15 cellular contexts compared by ENCODE assay signal in the genomic region with DNA sequence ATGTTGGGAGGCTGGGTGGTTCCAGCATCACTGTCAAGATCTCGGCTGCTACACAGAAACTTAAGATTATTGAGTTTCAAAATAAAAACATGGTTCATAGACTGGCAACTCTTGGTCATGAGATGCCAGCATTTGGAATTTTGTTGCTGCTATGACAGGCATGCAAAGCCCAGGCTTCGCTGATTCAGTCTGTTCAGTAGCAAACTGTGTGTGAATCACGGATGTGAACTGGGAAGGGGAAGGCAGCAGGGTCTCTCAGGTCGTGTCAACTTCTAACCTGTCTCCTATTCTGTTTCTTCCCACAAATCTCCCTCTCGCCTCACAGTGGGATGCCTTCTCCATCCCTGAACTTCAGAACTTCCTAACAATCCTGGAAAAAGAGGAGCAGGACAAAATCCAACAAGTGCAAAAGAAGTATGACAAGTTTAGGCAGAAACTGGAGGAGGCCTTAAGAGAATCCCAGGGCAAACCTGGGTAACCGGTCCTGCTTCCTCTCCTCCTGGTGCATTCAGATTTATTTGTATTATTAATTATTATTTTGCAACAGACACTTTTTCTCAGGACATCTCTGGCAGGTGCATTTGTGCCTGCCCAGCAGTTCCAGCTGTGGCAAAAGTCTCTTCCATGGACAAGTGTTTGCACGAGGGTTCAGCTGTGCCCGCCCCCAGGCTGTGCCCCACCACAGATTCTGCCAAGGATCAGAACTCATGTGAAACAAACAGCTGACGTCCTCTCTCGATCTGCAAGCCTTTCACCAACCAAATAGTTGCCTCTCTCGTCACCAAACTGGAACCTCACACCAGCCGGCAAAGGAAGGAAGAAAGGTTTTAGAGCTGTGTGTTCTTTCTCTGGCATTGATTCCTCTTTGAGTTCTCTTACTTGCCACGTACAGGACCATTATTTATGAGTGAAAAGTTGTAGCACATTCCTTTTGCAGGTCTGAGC. TPM values are rescaled to one million over a fixed set of nuclear protein-coding genes. Genes with fewer than 3 reads are reported as not detected.
DNase-seq lines count a peak whose midpoint lies in the region; ATAC-seq, FAIRE-seq and TF ChIP-seq lines count a peak whose summit lies in the region.
"Had no signal": no experiment of that assay in that cellular context is flagged by ENCODE, and none has a peak within 500 bp of the region (broad histone marks: within the 10 kb centered on the region; RNA-seq: fewer than 3 reads in every experiment).

No MANE protein-coding gene starts in this region.

- H3K27ac ChIP-seq in CD8-positive, alpha-beta memory T cell (ENCODE audit: low read depth, low read length), result no peak overlapping the region
- H3K27ac ChIP-seq in PC-9, result peak overlapping the region; percentile 44
- no peak overlapping the region for H3K27ac ChIP-seq in neural progenitor cell
- H3K27ac ChIP-seq: heart right ventricle had no signal

- H3K9me3 ChIP-seq in CD8-positive, alpha-beta memory T cell (ENCODE audit: low read length), result no peaks in the 10 kb centered on the region
- H3K9me3 ChIP-seq in PC-9 (ENCODE audit: insufficient read depth, low read depth) (no peaks in the 10 kb centered on the region), neural progenitor cell (ENCODE audit: low read depth) (no peaks in the 10 kb centered on the region)
- H3K9me3 ChIP-seq: BLaER1 treated with 17β-estradiol and CSF1 and Interleukin-3, amounts not matched to agents 10 nM and 100 nM; heart right ventricle had no signal

- peaks cover 20% of the 10 kb centered on the region for H3F3A ChIP-seq in PC-9 (ENCODE audit: insufficient read depth, low read depth)
- no peaks in the 10 kb centered on the region for H3F3A ChIP-seq in neural progenitor cell (ENCODE audit: low read depth)

- H4K20me1 ChIP-seq in PC-9 (ENCODE audit: insufficient read depth), result no peaks in the 10 kb centered on the region
- no peaks in the 10 kb centered on the region for H4K20me1 ChIP-seq in neural progenitor cell (ENCODE audit: low read depth)

- intact Hi-C loops in PC-9 (cut with micrococcal nuclease; ENCODE audit: unreplicated experiment), result no loop called here

- H3K79me2 ChIP-seq in PC-9 (ENCODE audit: low read depth) (no peaks in the 10 kb centered on the region), neural progenitor cell (ENCODE audit: low read depth) (no peaks in the 10 kb centered on the region)

- H3K9ac ChIP-seq in neural progenitor cell, result no peak overlapping the region
- H3K9ac ChIP-seq: BLaER1 treated with 17β-estradiol and CSF1 and Interleukin-3, amounts not matched to agents 10 nM and 100 nM had no signal

- CTCF ChIA-PET in CD8-positive, alpha-beta memory T cell (lab: Charles Lee), result interaction anchor here (0.8 to 19.1 kb wide), 6 partner anchors 27 to 108 kb away, joined by 4 to 503 read pairs (median 13); no protein-coding TSS in a partner anchor
- CTCF ChIA-PET in PC-9 (lab: Charles Lee), result interaction anchor here (0.8 kb wide), 1 partner anchor 26 kb away, joined by 4 read pairs; a partner anchor contains a TSS

- H3K36me3 ChIP-seq in CD8-positive, alpha-beta memory T cell (ENCODE audit: insufficient read depth, low read length), result peaks cover 77% of the 10 kb centered on the region
- H3K36me3 ChIP-seq in PC-9 (ENCODE audit: low read depth) (0 out of 2 replicates have a peak, but pooled peaks cover 6% of the 10 kb centered on the region), bronchial epithelial cell (ENCODE audit: control insufficient read depth, insufficient read depth, low read length) (peaks cover 4% of the 10 kb centered on the region), neural progenitor cell (no peaks in the 10 kb centered on the region)

- H3K36me3 Mint-ChIP-seq in CD8-positive, alpha-beta memory T cell, result peaks cover 4 to 93% (median 19%) of the 10 kb centered on the region in 3 donors
- H3K36me3 Mint-ChIP-seq in neural progenitor cell, result peaks cover 9% of the 10 kb centered on the region

- H3K27me3 Mint-ChIP-seq in CD8-positive, alpha-beta memory T cell, result peaks cover 0 to 1% of the 10 kb centered on the region in 2 donors
- no peaks in the 10 kb centered on the region for H3K27me3 Mint-ChIP-seq in neural progenitor cell (ENCODE audit: insufficient read depth, low read depth)
- H3K27me3 Mint-ChIP-seq: activated B cell treated with CpG ODN at 0.5 μM for 24 hours had no signal

- peaks cover 56 to 84% (median 70%) of the 10 kb centered on the region in 3 donors for H3K4me1 Mint-ChIP-seq in CD8-positive, alpha-beta memory T cell
- peaks cover 4% of the 10 kb centered on the region for H3K4me1 Mint-ChIP-seq in neural progenitor cell

- H2AFZ ChIP-seq in PC-9 (no peak overlapping the region), neural progenitor cell (replicated peaks) (no peak overlapping the region)

- peak overlapping the region; percentile 23 for H3K4me2 ChIP-seq in PC-9
- H3K4me2 ChIP-seq in neural progenitor cell, result no peak overlapping the region
- H3K4me2 ChIP-seq: BLaER1 treated with 17β-estradiol and CSF1 and Interleukin-3, amounts not matched to agents 10 nM and 100 nM had no signal

- H3K4me3 Mint-ChIP-seq in CD8-positive, alpha-beta memory T cell, result peak overlapping the region in 1 of 7 donors; percentile 12
- no peak overlapping the region for H3K4me3 Mint-ChIP-seq in neural progenitor cell
- H3K4me3 Mint-ChIP-seq: activated B cell treated with CpG ODN at 0.5 μM for 24 hours had no signal

- ATAC-seq in GM21786 (IDR thresholded peaks at IDR 0.05; ENCODE audit: unreplicated experiment), result no peak
- ATAC-seq: heart right ventricle, left cardiac atrium, SK-N-SH treated with all-trans-retinoic acid at 6 μM for 48 hours had no signal

- no peak for DNase-seq in CD8-positive, alpha-beta memory T cell
- peak; percentile 50 to 57 for DNase-seq in PC-9
- peak; percentile 84 for DNase-seq in bronchial epithelial cell (ENCODE audit: low read depth)
- no peak for DNase-seq in neural progenitor cell (ENCODE audit: low spot score)
- no peak for DNase-seq in SW480 (ENCODE audit: low spot score)
- DNase-seq in activated CD4-positive, alpha-beta T cell treated with anti-CD3 and anti-CD28 coated beads, Interleukin-2, amount 50 U/mL, for 48 hours, result no peak
- DNase-seq: activated B cell treated with CpG ODN at 0.5 μM for 24 hours; heart right ventricle; left cardiac atrium; stimulated activated CD4-positive, alpha-beta T cell treated with anti-CD3 and anti-CD28 coated beads, Interleukin-1b, Interleukin-23, amount 100 ng/mL, for 48 hours; stimulated activated CD8-positive, alpha-beta memory T cell treated with anti-CD3 and anti-CD28 coated beads, Interleukin-4, amount 100 ng/mL, for 48 hours had no signal

- BruUV-seq in PC-9 (replicated peaks; lab: Mats Ljungman, UMichigan), result no TSS peak

- POLR2A ChIA-PET in CD8-positive, alpha-beta memory T cell (lab: Charles Lee), result interaction anchor here (0.6 to 1.0 kb wide), 2 partner anchors 35 to 74 kb away, joined by 4 to 9 read pairs; no protein-coding TSS in a partner anchor
- POLR2A ChIA-PET in PC-9 (lab: Charles Lee; ENCODE audit: unreplicated experiment), result no interaction called here

- TF ChIP-seq CTCF in PC-9 (conservative IDR thresholded peaks at IDR 0.05) (no peak), bronchial epithelial cell (IDR thresholded peaks at IDR 0.05; ENCODE audit: insufficient read depth, low read length, severe bottlenecking) (no peak), neural progenitor cell (IDR thresholded peaks at IDR 0.05) (no peak)

- FAIRE-seq in bronchial epithelial cell (lab: Jason Lieb, UNC), result no peak
- FAIRE-seq: GM12891 had no signal

- no peaks in the 10 kb centered on the region for H3K27me3 ChIP-seq in CD8-positive, alpha-beta memory T cell (ENCODE audit: insufficient read depth, low read length, poor library complexity, severe bottlenecking)
- H3K27me3 ChIP-seq in PC-9 (ENCODE audit: insufficient read depth, low read depth) (no peaks in the 10 kb centered on the region), bronchial epithelial cell (ENCODE audit: control insufficient read depth, insufficient read depth, low read length) (no peaks in the 10 kb centered on the region), neural progenitor cell (no peaks in the 10 kb centered on the region)
- H3K27me3 ChIP-seq: BLaER1 treated with 17β-estradiol and CSF1 and Interleukin-3, amounts not matched to agents 10 nM and 100 nM; heart right ventricle had no signal

- H3K9me3 Mint-ChIP-seq in CD8-positive, alpha-beta memory T cell, result no peaks in the 10 kb centered on the region
- no peaks in the 10 kb centered on the region for H3K9me3 Mint-ChIP-seq in neural progenitor cell
- H3K9me3 Mint-ChIP-seq: activated B cell treated with CpG ODN at 0.5 μM for 24 hours had no signal

- H3K4me1 ChIP-seq in CD8-positive, alpha-beta memory T cell (ENCODE audit: insufficient read depth, low read length), result peaks cover 37% of the 10 kb centered on the region
- H3K4me1 ChIP-seq in PC-9 (replicated peaks; ENCODE audit: insufficient read depth) (peaks cover 35% of the 10 kb centered on the region), neural progenitor cell (peaks cover 9% of the 10 kb centered on the region)

- H3K9me2 ChIP-seq in PC-9 (ENCODE audit: insufficient read depth), result no peaks in the 10 kb centered on the region

- no peak overlapping the region for H3K4me3 ChIP-seq in CD8-positive, alpha-beta memory T cell (ENCODE audit: low read length)
- H3K4me3 ChIP-seq in PC-9 (no peak overlapping the region), bronchial epithelial cell (ENCODE audit: low read depth, low read length) (no peak overlapping the region), neural progenitor cell (no peak overlapping the region)
- H3K4me3 ChIP-seq: BLaER1 treated with 17β-estradiol and CSF1 and Interleukin-3, amounts not matched to agents 10 nM and 100 nM; heart right ventricle had no signal

- H3K27ac Mint-ChIP-seq in CD8-positive, alpha-beta memory T cell, result peak overlapping the region; percentile 47 to 96 (median 76)
- peak overlapping the region; percentile 43 for H3K27ac Mint-ChIP-seq in neural progenitor cell

RNA-seq across cellular contexts. Expression of a gene that starts 25.5 kb away (rescaled TPM):
- total RNA-seq in CD8-positive, alpha-beta memory T cell, result 10 to 100 TPM; 82.7 to 88.7 TPM
- 35.3 TPM for polyA plus RNA-seq in CD8-positive, alpha-beta memory T cell
- 57.3 and 59.0 TPM in 2 replicates for total RNA-seq in PC-9 (2021)
- 52.0 and 56.1 TPM in 2 replicates for total RNA-seq in bronchial epithelial cell
- 45.2 and 47.5 TPM in 2 replicates for total RNA-seq in neural progenitor cell (ENCODE audit: low replicate concordance)

RNA-seq across cellular contexts. Expression of a gene that starts 48.6 kb away (rescaled TPM):
- 10 to 100 TPM; 11.0 to 11.7 TPM for total RNA-seq in CD8-positive, alpha-beta memory T cell
- polyA plus RNA-seq in CD8-positive, alpha-beta memory T cell, result not detected
- total RNA-seq in PC-9 (2021), result 3.3 and 3.9 TPM in 2 replicates
- 51.0 and 58.2 TPM in 2 replicates for total RNA-seq in bronchial epithelial cell
- 21.9 and 22.7 TPM in 2 replicates for total RNA-seq in neural progenitor cell (ENCODE audit: low replicate concordance)

Comparison
In these comparisons a context has a peak if more than half of its experiments do, and no peak if none do; other contexts are left out.
1. DNase-seq: peak in PC-9 (2 of 2) and bronchial epithelial cell (single experiment); none in CD8-positive, alpha-beta memory T cell (0 of 5), neural progenitor cell (single experiment), SW480 (single experiment) and activated CD4-positive, alpha-beta T cell treated with anti-CD3 and anti-CD28 coated beads, Interleukin-2, amount 50 U/mL, for 48 hours (0 of 2).